8 cellular contexts compared by ENCODE assay signal in the genomic region with DNA sequence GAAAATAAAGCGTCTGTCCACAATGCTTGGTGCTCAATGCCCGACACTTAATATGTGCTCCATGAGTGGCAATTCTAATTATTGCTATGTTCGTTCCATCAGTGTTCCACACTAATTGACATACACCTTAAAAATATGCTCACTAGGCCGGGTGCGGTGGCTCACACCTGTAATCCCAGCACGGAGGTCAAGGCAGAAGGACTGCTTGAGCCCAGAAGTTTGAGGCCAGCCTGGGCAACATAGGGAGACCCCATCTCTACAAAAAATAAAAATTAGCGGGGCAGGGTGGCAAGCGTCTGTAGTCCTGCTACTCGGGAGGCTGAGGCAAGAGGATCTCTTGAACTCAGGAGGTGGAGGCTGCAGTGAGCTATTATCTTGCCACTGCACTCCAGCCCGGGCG. TPM values are rescaled to one million over a fixed set of nuclear protein-coding genes. Genes with fewer than 3 reads are reported as not detected.
DNase-seq lines count a peak whose midpoint lies in the region; ATAC-seq, FAIRE-seq and TF ChIP-seq lines count a peak whose summit lies in the region.

No MANE protein-coding gene starts in this region.

- H3K36me3 Mint-ChIP-seq in IgD-negative memory B cell (no peaks in the 10 kb centered on the region), natural killer cell (no peaks in the 10 kb centered on the region)

- no peaks in the 10 kb centered on the region for H4K20me1 ChIP-seq in mammary epithelial cell (ENCODE audit: insufficient read depth, low read length)

- peak overlapping the region; percentile 87 to 88 (median 88) for H3K27ac Mint-ChIP-seq in IgD-negative memory B cell
- H3K27ac Mint-ChIP-seq in natural killer cell, result peak overlapping the region; percentile 89 to 96

- peaks cover 1% of the 10 kb centered on the region for H3K27me3 Mint-ChIP-seq in IgD-negative memory B cell
- H3K27me3 Mint-ChIP-seq in natural killer cell (ENCODE audit: low read depth in 2 of 2), result peaks cover 0 to 3% of the 10 kb centered on the region in 2 donors

- 97% methylated on average over 9 of the region's 11 CpGs for WGBS in mammary epithelial cell (ENCODE audit: low coverage, missing lambda C conversion rate)

- no peak overlapping the region for H3K27ac ChIP-seq in ACC112 (ENCODE audit: low read depth, low read length)
- H3K27ac ChIP-seq in mammary epithelial cell (ENCODE audit: insufficient read depth, low read depth, low read length), result no peak overlapping the region

- H2AFZ ChIP-seq in ACC112 (ENCODE audit: low read length, unreplicated experiment) (peak overlapping the region; percentile 94), mammary epithelial cell (ENCODE audit: low read depth, low read length) (peak overlapping the region; percentile 99)

- no peaks in the 10 kb centered on the region for H3K36me3 ChIP-seq in ACC112 (ENCODE audit: insufficient read depth, low read length)
- no peaks in the 10 kb centered on the region for H3K36me3 ChIP-seq in mammary epithelial cell (ENCODE audit: insufficient read depth, low read length)

- no TSS peak for BruUV-seq in mammary epithelial cell (replicated peaks; lab: Mats Ljungman, UMichigan)

- intact Hi-C loops in mammary epithelial cell (cut with micrococcal nuclease) (loop anchor here (10.0 kb wide), 1 partner anchor 538 kb away; a partner anchor contains a TSS), natural killer cell (cut with micrococcal nuclease) (loop anchor here (1.0 kb wide), 1 partner anchor 26 kb away; a partner anchor contains a TSS)

- H3K4me3 ChIP-seq in ACC112 (ENCODE audit: low read depth, low read length) (peak overlapping the region; percentile 90), mammary epithelial cell (replicated peaks in 1 of 3; ENCODE audit: insufficient read depth in 1 of 3, low read depth in 2 of 3, low read length in 3 of 3) (peak overlapping the region in 2 of 3 experiments; percentile 75 to 77)

- H3K27me3 ChIP-seq in ACC112 (ENCODE audit: insufficient read depth, low read length) (no peaks in the 10 kb centered on the region), mammary epithelial cell (ENCODE audit: insufficient read depth, low read length) (no peaks in the 10 kb centered on the region)

- peak overlapping the region; percentile 96 for H3K4me2 ChIP-seq in mammary epithelial cell (ENCODE audit: insufficient read depth, low read depth, low read length)

- no peak for TF ChIP-seq CTCF in mammary epithelial cell (conservative IDR thresholded peaks at IDR 0.05 in 1 of 2, IDR thresholded peaks at IDR 0.05 in 1 of 2; ENCODE audit: extremely low read depth in 1 of 2, insufficient read depth in 1 of 2, low read depth in 1 of 2, low read length in 2 of 2)
- no peak for TF ChIP-seq CTCF in natural killer cell (IDR thresholded peaks at IDR 0.05)

- DNase-seq in mammary epithelial cell (no peak), natural killer cell (no peak), urothelium cell line (ENCODE audit: low spot score) (no peak), SIG-M5 (lab: John Stamatoyannopoulos, UW) (no peak), DMS114 treated with DMSO at 0.1 percent for 48 hours (lab: John Stamatoyannopoulos, UW; ENCODE audit: unreplicated experiment) (no peak)

- dilution Hi-C loops in mammary epithelial cell (cut with HindIII; ENCODE audit: low sequenced_read_pairs), result no loop called here

- CTCF ChIA-PET in mammary epithelial cell (lab: Charles Lee; ENCODE audit: low non-redundant PET), result no interaction called here

- H3K4me1 ChIP-seq in ACC112 (ENCODE audit: control insufficient read depth, insufficient read depth, low read length, unreplicated experiment) (peaks cover 4% of the 10 kb centered on the region), mammary epithelial cell (ENCODE audit: insufficient read depth, low read length) (peaks cover 11% of the 10 kb centered on the region)

- in situ Hi-C loops in mammary epithelial cell (cut with MboI; ENCODE audit: low sequenced_read_pairs in 2 of 2), result loop anchor here in 1 of 2 donors (10.0 kb wide), 2 partner anchors 188 to 278 kb away; a partner anchor contains a TSS

- H3K9me3 ChIP-seq in mammary epithelial cell (replicated peaks; ENCODE audit: insufficient read depth, low read length), result no peaks in the 10 kb centered on the region

- peak overlapping the region; percentile 87 to 98 (median 98) for H3K4me3 Mint-ChIP-seq in IgD-negative memory B cell
- peak overlapping the region; percentile 99 for H3K4me3 Mint-ChIP-seq in natural killer cell

- no peak for FAIRE-seq in urothelium cell line (lab: Jason Lieb, UNC)

- H3K79me2 ChIP-seq in ACC112 (ENCODE audit: control insufficient read depth, insufficient read depth, low read length, unreplicated experiment) (peaks cover 29% of the 10 kb centered on the region), mammary epithelial cell (ENCODE audit: insufficient read depth, low read length) (peaks cover 40% of the 10 kb centered on the region)

- H3K9me3 Mint-ChIP-seq in IgD-negative memory B cell (no peaks in the 10 kb centered on the region), natural killer cell (no peaks in the 10 kb centered on the region)

- no peak for ATAC-seq in natural killer cell
- no peak for ATAC-seq in GM19455 (IDR thresholded peaks at IDR 0.05; ENCODE audit: unreplicated experiment)

- H3K9ac ChIP-seq in mammary epithelial cell (ENCODE audit: insufficient read depth, low read length), result peak overlapping the region; percentile 72

- H3K4me1 Mint-ChIP-seq in IgD-negative memory B cell, result peaks cover 18 to 24% (median 23%) of the 10 kb centered on the region in 3 donors
- H3K4me1 Mint-ChIP-seq in natural killer cell, result peaks cover 25 to 31% of the 10 kb centered on the region in 2 donors

RNA-seq across cellular contexts. Expression of a gene that starts 0.6 kb away (rescaled TPM):
- polyA plus RNA-seq in IgD-negative memory B cell, result 6.8 TPM
- 10 to 100 TPM; 30.7 to 36.1 TPM for total RNA-seq in mammary epithelial cell
- 5.1 TPM for polyA plus RNA-seq in mammary epithelial cell
- 18.2 TPM for polyA minus RNA-seq in mammary epithelial cell
- total RNA-seq in natural killer cell, result 10 to 100 TPM; 66.9 to 82.6 (median 79.2) TPM

RNA-seq across cellular contexts. Expression of a gene that starts 26.5 kb away (rescaled TPM):
- polyA plus RNA-seq in IgD-negative memory B cell, result 701 TPM
- 1,000 to 10,000 TPM in 1 of 2 donors, 100 to 1,000 TPM in 1; 838 to 1,399 TPM for total RNA-seq in mammary epithelial cell
- 1,877 TPM for polyA plus RNA-seq in mammary epithelial cell
- 600 TPM for polyA minus RNA-seq in mammary epithelial cell
- total RNA-seq in natural killer cell, result 1,000 to 10,000 TPM in 1 of 3 donors, 100 to 1,000 TPM in 2; 893 to 1,024 (median 955) TPM

RNA-seq across cellular contexts. Expression of a gene that starts 35.9 kb away (rescaled TPM):
- polyA plus RNA-seq in IgD-negative memory B cell (69.9 TPM), mammary epithelial cell (68.3 TPM)
- total RNA-seq in mammary epithelial cell (100 to 1,000 TPM; 108 to 165 TPM), natural killer cell (10 to 100 TPM; 57.3 to 72.1 (median 63.8) TPM)
- 120 TPM for polyA minus RNA-seq in mammary epithelial cell
